26 cellular contexts compared by ENCODE assay signal in genomic region chr1:217004776-217005436, GRCh38.
DNase-seq lines count a peak whose midpoint lies in the region; ATAC-seq, FAIRE-seq and TF ChIP-seq lines count a peak whose summit lies in the region.
"Had no signal": no experiment of that assay in that cellular context is flagged by ENCODE, and none has a peak within 500 bp of the region (broad histone marks: within the 10 kb centered on the region; RNA-seq: fewer than 3 reads in every experiment).

No MANE protein-coding gene starts in this region.

- WGBS in small intestine, 3 donors = 26 to 44% (median 33%) methylated on average over 4 of the region's 4 CpGs

- TF ChIP-seq CTCF in GM10248 (IDR thresholded peaks at IDR 0.05; ENCODE audit: control extremely low read depth, extremely low read depth, low read depth, missing control alignments) = no peak

- H3K27me3 ChIP-seq in small intestine (ENCODE audit: control insufficient read depth in 2 of 2, insufficient read depth in 2 of 2, low read length in 2 of 2) = no peaks in the 10 kb centered on the region
- H3K27me3 ChIP-seq: ascending aorta had no signal

- CTCF ChIA-PET in GM10248 (lab: Yijun Ruan, JAX) = interaction anchor here (0.6 kb wide), 1 partner anchor 44 kb away, joined by 3 read pairs; no protein-coding TSS in a partner anchor

- peak; percentile 33 for DNase-seq in small intestine
- no peak for DNase-seq in urothelium cell line (ENCODE audit: low spot score)
- no peak for DNase-seq in NCI-H1092 treated with DMSO at 0.1 percent for 48 hours (lab: John Stamatoyannopoulos, UW)
- no peak for DNase-seq in GM10248 (ENCODE audit: extremely low spot score)
- DNase-seq: activated CD4-positive, alpha-beta T cell treated with anti-CD3 and anti-CD28 coated beads, Interleukin-2, amount 10 ng/mL, durations not matched to agents 24 days and 14 days; activated CD8-positive, alpha-beta memory T cell treated with anti-CD3 and anti-CD28 coated beads, Interleukin-2, amount 10 ng/mL, durations not matched to agents 7 days and 5 days; caudate nucleus; CD8-positive, alpha-beta T cell; dermis blood vessel endothelial cell; glutamatergic neuron; HFFc6; mesenchymal stem cell; naive B cell; NCI-H1417; NCI-H510A; occipital lobe; RPMI8226; stimulated activated CD4-positive, alpha-beta T cell treated with anti-CD3 and anti-CD28 coated beads, Interleukin-2, amount 100 ng/mL, for 48 hours; stimulated activated naive CD4-positive, alpha-beta T cell treated with Interleukin-2 at 50 U/mL for 16 hours had no signal

- peak; percentile 86 for ATAC-seq in GM18861 (IDR thresholded peaks at IDR 0.05; ENCODE audit: unreplicated experiment)
- ATAC-seq in HG02763 (IDR thresholded peaks at IDR 0.05; ENCODE audit: unreplicated experiment) = peak; percentile 59
- peak; percentile 40 for ATAC-seq in HG03565 (IDR thresholded peaks at IDR 0.05; ENCODE audit: unreplicated experiment)
- ATAC-seq: activated CD8-positive, alpha-beta memory T cell treated with anti-CD3 and anti-CD28 coated beads, Interleukin-2, amount 10 ng/mL, durations not matched to agents 7 days and 5 days; activated naive CD4-positive, alpha-beta T cell treated with anti-CD3 and anti-CD28 coated beads, Interleukin-2, amount 50 U/mL, for 72 hours; CD8-positive, alpha-beta T cell had no signal

- H3K4me1 ChIP-seq in small intestine (ENCODE audit: control insufficient read depth in 2 of 2, insufficient read depth in 1 of 2, low read depth in 1 of 2, low read length in 1 of 2) = no peaks in the 10 kb centered on the region
- H3K4me1 ChIP-seq: ascending aorta had no signal

- POLR2A ChIA-PET in GM10248 (lab: Yijun Ruan, JAX) = no interaction called here

- no peak overlapping the region for H3K27ac ChIP-seq in small intestine (ENCODE audit: low read depth in 1 of 2, low read length in 1 of 2)
- H3K27ac ChIP-seq: ascending aorta, VCaP had no signal

- no peak overlapping the region for H3K4me3 ChIP-seq in small intestine (ENCODE audit: low read depth in 1 of 2, low read length in 2 of 2)
- H3K4me3 ChIP-seq: ascending aorta, smooth muscle cell had no signal

- H3K9me3 ChIP-seq in small intestine (ENCODE audit: control insufficient read depth, low read depth) = no peaks in the 10 kb centered on the region
- H3K9me3 ChIP-seq: ascending aorta had no signal

- H3K36me3 ChIP-seq in small intestine (ENCODE audit: control insufficient read depth in 2 of 2, insufficient read depth in 2 of 2, low read length in 2 of 2) = no peaks in the 10 kb centered on the region
- H3K36me3 ChIP-seq: ascending aorta had no signal

- no peak for FAIRE-seq in small intestine (lab: Jason Lieb, UNC)
- FAIRE-seq in urothelium cell line (lab: Jason Lieb, UNC) = no peak
